In genomic region chr3:50487181-50487580, GRCh38 we compare ENCODE assay signal across 19 cellular contexts. TPM values are rescaled to one million over a fixed set of nuclear protein-coding genes. Genes with fewer than 3 reads are reported as not detected.
A peak's percentile ranks its signal among the peaks of the same experiment; 100 is the strongest.
DNase-seq lines count a peak whose midpoint lies in the region; ATAC-seq and TF ChIP-seq lines count a peak whose summit lies in the region.
"Had no signal": no experiment of that assay in that cellular context is flagged by ENCODE, and none has a peak within 500 bp of the region (broad histone marks: within the 10 kb centered on the region; RNA-seq: fewer than 3 reads in every experiment).

No MANE protein-coding gene starts in this region.

- ATAC-seq in RWPE2 (ENCODE audit: low read depth) (peak; percentile 19; the same call in 1 of the 3 replicates), foreskin keratinocyte (peak; percentile 39), GM21737 (IDR thresholded peaks at IDR 0.05; ENCODE audit: unreplicated experiment) (no peak)
- ATAC-seq: GM12878 had no signal

- H3K4me3 ChIP-seq in H7 (ENCODE audit: insufficient read depth, low read depth, low read length): no peak overlapping the region
- H3K4me3 ChIP-seq in RWPE2 (ENCODE audit: severe bottlenecking): no peak overlapping the region
- H3K4me3 ChIP-seq: GM12878, GM23248, MG63 had no signal

- H3K27ac ChIP-seq in RWPE2 (ENCODE audit: poor library complexity, severe bottlenecking) (no peak overlapping the region), foreskin keratinocyte (no peak overlapping the region)
- H3K27ac ChIP-seq: GM23248, HL-60 had no signal

- DNase-seq in CD14-positive monocyte (ENCODE audit: low spot score) (no peak), H7 (peak; percentile 80), RWPE2 (ENCODE audit: low spot score) (no peak), foreskin keratinocyte (peak in 1 of 2 donors; percentile 39), RKO (ENCODE audit: low spot score) (no peak), Ammon's horn (ENCODE audit: low spot score) (no peak)
- DNase-seq: AML-193, Caco-2, GM23248, IMR-90, MG63, NCI-H1048, NCI-H2081, NCI-H2227 treated with DMSO at 0.1 percent for 48 hours, SW 1271, T-helper 2 cell had no signal

- TF ChIP-seq CTCF in CD14-positive monocyte (IDR thresholded peaks at IDR 0.05): peak; percentile 11
- no peak for TF ChIP-seq CTCF in RWPE2 (IDR thresholded peaks at IDR 0.05; ENCODE audit: poor library complexity, severe bottlenecking)
- no peak for TF ChIP-seq CTCF in foreskin keratinocyte (conservative IDR thresholded peaks at IDR 0.05)

- no peaks in the 10 kb centered on the region for H3K9me3 ChIP-seq in RWPE2 (ENCODE audit: severe bottlenecking)
- H3K9me3 ChIP-seq: Caco-2, MG63 had no signal

- H3K4me1 Mint-ChIP-seq in CD14-positive monocyte: peaks cover 9% of the 10 kb centered on the region

- no peaks in the 10 kb centered on the region for H3K27me3 ChIP-seq in H7 (ENCODE audit: control insufficient read depth, insufficient read depth, low read length)
- no peaks in the 10 kb centered on the region for H3K27me3 ChIP-seq in RWPE2 (ENCODE audit: insufficient read depth, poor library complexity, severe bottlenecking)
- peaks cover 7% of the 10 kb centered on the region for H3K27me3 ChIP-seq in foreskin keratinocyte
- H3K27me3 ChIP-seq: MG63 had no signal

- no peaks in the 10 kb centered on the region for H3K9me3 Mint-ChIP-seq in CD14-positive monocyte

- no peak overlapping the region for H3K4me3 Mint-ChIP-seq in CD14-positive monocyte

- H3K27me3 Mint-ChIP-seq in CD14-positive monocyte (ENCODE audit: low read depth in 3 of 3): peaks cover 2 to 7% (median 3%) of the 10 kb centered on the region in 3 donors

- no peak overlapping the region for H3K27ac Mint-ChIP-seq in CD14-positive monocyte

- intact Hi-C loops in CD14-positive monocyte (cut with micrococcal nuclease): no loop called here

- H3K36me3 ChIP-seq in H7 (replicated peaks; ENCODE audit: control insufficient read depth, insufficient read depth, low read length): no peaks in the 10 kb centered on the region
- no peaks in the 10 kb centered on the region for H3K36me3 ChIP-seq in RWPE2 (ENCODE audit: low read depth)
- H3K36me3 ChIP-seq: MG63 had no signal

- H3K4me1 ChIP-seq in RWPE2 (ENCODE audit: insufficient read depth, poor library complexity, severe bottlenecking) (no peaks in the 10 kb centered on the region), foreskin keratinocyte (no peaks in the 10 kb centered on the region)
- H3K4me1 ChIP-seq: Caco-2 had no signal

- no peaks in the 10 kb centered on the region for H3K36me3 Mint-ChIP-seq in CD14-positive monocyte

RNA-seq across cellular contexts. Expression of gene CACNA2D2, which starts 16.3 kb away (rescaled TPM):
- polyA plus RNA-seq in CD14-positive monocyte (under 1 TPM in 1 of 2 donors, not detected in 1; 0.09 TPM), foreskin keratinocyte (0.02 TPM in 1 of 2 replicates, not detected in the other)
- 5.5 and 5.9 TPM in 2 replicates for total RNA-seq in H7 (2014; rRNA removed; shearing (Covaris generic))
- 0.04 TPM in 1 of 2 replicates, not detected in the other for total RNA-seq in foreskin keratinocyte
- total RNA-seq: GM23248, IMR-90 had no signal
- polyA plus RNA-seq: GM23248 had no signal
